In the genomic region with DNA sequence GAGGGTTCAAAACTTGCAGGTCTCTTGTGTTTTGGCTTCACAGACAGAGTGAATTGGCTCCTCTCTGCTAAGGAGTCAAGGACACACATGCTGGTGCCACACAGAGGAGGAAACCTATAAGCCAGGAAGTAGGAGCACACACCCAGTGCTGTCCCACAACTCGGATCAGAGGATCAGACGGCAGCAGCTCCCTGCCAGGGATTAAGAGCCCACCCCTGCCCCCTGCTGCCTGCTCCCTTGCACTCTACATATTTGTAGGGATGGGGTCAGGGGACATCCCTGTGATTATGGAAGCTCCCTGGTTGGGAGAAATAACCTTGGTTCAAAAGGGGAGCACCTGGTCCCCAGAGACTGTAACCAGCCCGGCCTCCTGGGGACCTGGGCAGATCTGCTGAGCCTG, we compare ENCODE assay signal across 27 cellular contexts.
"Had no signal": no experiment of that assay in that cellular context is flagged by ENCODE, and none has a peak within 500 bp of the region (broad histone marks: within the 10 kb centered on the region; RNA-seq: fewer than 3 reads in every experiment).

No MANE protein-coding gene starts in this region.

- FAIRE-seq: bronchial epithelial cell, frontal cortex, islet of Langerhans had no signal

- H3K4me1 ChIP-seq: lower lobe of right lung, psoas muscle, right atrium auricular region, thyroid gland, vagina had no signal

- H3K27me3 Mint-ChIP-seq: activated CD4-positive, alpha-beta T cell treated with anti-CD3 and anti-CD28 coated beads for 36 hours; activated naive CD8-positive, alpha-beta T cell had no signal

- H3K9me3 ChIP-seq: left lung, lower lobe of right lung, psoas muscle, right atrium auricular region, thyroid gland, upper lobe of left lung, vagina had no signal

- H3K36me3 Mint-ChIP-seq: activated naive CD8-positive, alpha-beta T cell; stimulated activated naive B cell treated with anti-CD40 and anti-IgM and Interleukin-4, amounts not matched to agents 10 μg/mL and 1 μg/mL and 100 μg/mL, for 72 hours had no signal

- H3K36me3 ChIP-seq: left lung, lower lobe of right lung, right atrium auricular region, stomach, thyroid gland, upper lobe of left lung, vagina had no signal

- H3K27ac ChIP-seq: epithelial cell of prostate, left lung, lower lobe of right lung, psoas muscle, right atrium auricular region, stomach, thyroid gland, upper lobe of left lung, vagina had no signal

- H3K4me3 Mint-ChIP-seq: activated CD4-positive, alpha-beta T cell treated with anti-CD3 and anti-CD28 coated beads for 36 hours; activated naive CD8-positive, alpha-beta T cell; central memory CD8-positive, alpha-beta T cell; dendritic cell treated with granulocyte-macrophage colony-stimulating factor and Interleukin-4, amounts not matched to agents 40 ng/mL and 50 ng/mL, for 4 days; stimulated activated naive B cell treated with anti-CD40 and anti-IgM and Interleukin-4, amounts not matched to agents 10 μg/mL and 1 μg/mL and 100 μg/mL, for 72 hours had no signal

- H3K4me3 ChIP-seq: left lung, lower lobe of right lung, psoas muscle, right atrium auricular region, stomach, thyroid gland, upper lobe of left lung, vagina had no signal

- H3K9me3 Mint-ChIP-seq: central memory CD8-positive, alpha-beta T cell; dendritic cell treated with granulocyte-macrophage colony-stimulating factor and Interleukin-4, amounts not matched to agents 40 ng/mL and 50 ng/mL, for 4 days had no signal

- H3K79me2 ChIP-seq: parathyroid adenoma had no signal

- ATAC-seq: activated CD4-positive, alpha-beta T cell treated with anti-CD3 and anti-CD28 coated beads for 36 hours; left lung; lower lobe of right lung; psoas muscle; stimulated activated naive B cell treated with anti-CD40 and anti-IgM and Interleukin-4, amounts not matched to agents 10 μg/mL and 1 μg/mL and 100 μg/mL, for 72 hours had no signal

- H3K27ac Mint-ChIP-seq: activated CD4-positive, alpha-beta T cell treated with anti-CD3 and anti-CD28 coated beads for 36 hours; activated naive CD8-positive, alpha-beta T cell; dendritic cell treated with granulocyte-macrophage colony-stimulating factor and Interleukin-4, amounts not matched to agents 40 ng/mL and 50 ng/mL, for 4 days; stimulated activated naive B cell treated with anti-CD40 and anti-IgM and Interleukin-4, amounts not matched to agents 10 μg/mL and 1 μg/mL and 100 μg/mL, for 72 hours had no signal

- H3K27me3 ChIP-seq: left lung, right atrium auricular region, stomach, thyroid gland, upper lobe of left lung, vagina had no signal

- DNase-seq: activated CD4-positive, alpha-beta T cell treated with anti-CD3 and anti-CD28 coated beads for 36 hours; activated CD4-positive, alpha-beta T cell treated with anti-CD3 and anti-CD28 coated beads, Interleukin-2, amount 50 U/mL, for 4 hours; activated CD4-positive, CD25-positive, alpha-beta regulatory T cell; activated effector memory CD4-positive, alpha-beta T cell treated with Interleukin-2 at 50 U/mL for 16 hours; activated naive CD4-positive, alpha-beta T cell treated with Interleukin-2 at 50 U/mL for 16 hours; anterior cingulate cortex; glutamatergic neuron; left lung; lower lobe of right lung; occipital lobe; psoas muscle; stimulated activated CD4-positive, alpha-beta T cell treated with anti-CD3 and anti-CD28 coated beads, Interleukin-15, amount 100 ng/mL, for 24 hours; stimulated activated CD4-positive, alpha-beta T cell treated with anti-CD3 and anti-CD28 coated beads, Interleukin-2, amount 100 ng/mL, for 24 hours; stimulated activated naive B cell treated with anti-CD40 and anti-IgM and Interleukin-4, amounts not matched to agents 10 μg/mL and 1 μg/mL and 100 μg/mL, for 72 hours; stomach; thyroid gland; upper lobe of left lung had no signal

- H3K9ac ChIP-seq: parathyroid adenoma had no signal

- H3K4me1 Mint-ChIP-seq: central memory CD8-positive, alpha-beta T cell had no signal
